In genomic region chr17:30200661-30201060, GRCh38 we compare ENCODE assay signal across 3 cellular contexts. TPM values are rescaled to one million over a fixed set of nuclear protein-coding genes. Genes with fewer than 3 reads are reported as not detected.
"Had no signal": no experiment of that assay in that cellular context is flagged by ENCODE, and none has a peak within 500 bp of the region (broad histone marks: within the 10 kb centered on the region; RNA-seq: fewer than 3 reads in every experiment).

No MANE protein-coding gene starts in this region.

RNA-seq across cellular contexts. Expression of gene SLC6A4, which starts 34.8 kb away (rescaled TPM):
- total RNA-seq: HT-29, HT1080 had no signal
- polyA plus RNA-seq: IMR-90 had no signal
